8 cellular contexts compared by ENCODE assay signal in the genomic region with DNA sequence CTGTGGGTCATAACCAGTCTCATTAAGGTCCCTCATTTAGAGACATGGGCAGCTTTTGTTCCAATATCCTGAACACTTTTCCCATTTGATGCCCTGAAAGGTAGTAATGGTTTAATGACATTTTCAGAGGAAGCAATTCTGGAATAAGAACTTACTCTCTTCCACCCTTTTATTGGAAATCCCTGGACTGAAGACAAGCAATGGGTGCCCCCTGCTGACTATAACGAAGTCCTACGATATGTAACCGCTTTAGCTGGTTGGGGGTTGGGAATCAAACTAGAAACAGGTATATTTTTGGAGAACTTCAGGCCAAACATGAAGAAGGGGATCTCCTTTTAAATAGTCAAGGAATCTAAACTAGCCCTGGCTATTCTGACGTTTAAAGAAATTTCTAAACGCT.
DNase-seq lines count a peak whose midpoint lies in the region; ATAC-seq and TF ChIP-seq lines count a peak whose summit lies in the region.

No MANE protein-coding gene starts in this region.

- no peak overlapping the region for H3K4me3 Mint-ChIP-seq in nephron progenitor cell

- TF ChIP-seq CTCF in GM06990 (IDR thresholded peaks at IDR 0.05; ENCODE audit: insufficient read depth, low read length, poor library complexity, severe bottlenecking): peak; percentile 13
- peak; percentile 65 for TF ChIP-seq CTCF in nephron progenitor cell (IDR thresholded peaks at IDR 0.05)

- H3K27me3 Mint-ChIP-seq in nephron progenitor cell (ENCODE audit: low read depth, poor library complexity): no peaks in the 10 kb centered on the region

- H3K4me3 ChIP-seq in GM06990 (replicated peaks; ENCODE audit: low read depth, low read length): no peak overlapping the region

- peaks cover 57% of the 10 kb centered on the region for H3K36me3 Mint-ChIP-seq in nephron progenitor cell (ENCODE audit: low read depth)

- ATAC-seq in GM21529 (IDR thresholded peaks at IDR 0.05; ENCODE audit: unreplicated experiment): no peak
- ATAC-seq in HG03280 (IDR thresholded peaks at IDR 0.05; ENCODE audit: unreplicated experiment): no peak

- H3K9me3 Mint-ChIP-seq in nephron progenitor cell: no peaks in the 10 kb centered on the region

- no peaks in the 10 kb centered on the region for H3K27me3 ChIP-seq in GM06990 (replicated peaks; ENCODE audit: control insufficient read depth, insufficient read depth, low read length)

- H3K36me3 ChIP-seq in GM06990 (ENCODE audit: control insufficient read depth, insufficient read depth, low read length): peaks cover 10% of the 10 kb centered on the region

- in situ Hi-C loops in ACHN (cut with HindIII; ENCODE audit: low pct_ligation_motif_present, low pct_unique_long_range_greater_than_20kb, low sequenced_read_pairs): no loop called here

- H3K4me1 Mint-ChIP-seq in nephron progenitor cell: peaks cover 16% of the 10 kb centered on the region

- DNase-seq in ACHN (peak; percentile 65), GM06990 (ENCODE audit: extremely low read depth, insufficient read length) (no peak), NCI-H526 (lab: John Stamatoyannopoulos, UW) (peak; percentile 7 to 44), epidermal melanocyte (ENCODE audit: insufficient read length, low spot score) (peak; percentile 63), nephron progenitor cell (peak; percentile 31), kidney glomerular epithelial cell (lab: John Stamatoyannopoulos, UW) (no peak)

- peak overlapping the region; percentile 49 for H3K27ac Mint-ChIP-seq in nephron progenitor cell

Comparison
In these comparisons a context has a peak if more than half of its experiments do, and no peak if none do; other contexts are left out.
1. DNase-seq: peak in ACHN (single experiment), NCI-H526 (2 of 2), epidermal melanocyte (single experiment) and nephron progenitor cell (single experiment); none in GM06990 (single experiment) and kidney glomerular epithelial cell (single experiment).